12 cellular contexts compared by ENCODE assay signal in genomic region chr2:54084600-54084999, GRCh38. TPM values are rescaled to one million over a fixed set of nuclear protein-coding genes. Genes with fewer than 3 reads are reported as not detected.
DNase-seq lines count a peak whose midpoint lies in the region; ATAC-seq, FAIRE-seq and TF ChIP-seq lines count a peak whose summit lies in the region.
"Had no signal": no experiment of that assay in that cellular context is flagged by ENCODE, and none has a peak within 500 bp of the region (broad histone marks: within the 10 kb centered on the region; RNA-seq: fewer than 3 reads in every experiment).

No MANE protein-coding gene starts in this region.

- H3K9ac ChIP-seq in colonic mucosa (ENCODE audit: low read depth in 2 of 2, low read length in 2 of 2) = no peak overlapping the region

- no peak overlapping the region for H3K27ac Mint-ChIP-seq in endothelial cell (ENCODE audit: unreplicated experiment)

- no peaks in the 10 kb centered on the region for H3K9me3 Mint-ChIP-seq in endothelial cell (ENCODE audit: unreplicated experiment)

- no peak overlapping the region for H3K4me3 ChIP-seq in colonic mucosa
- H3K4me3 ChIP-seq: tibial nerve had no signal

- H3K9me3 ChIP-seq in colonic mucosa = no peaks in the 10 kb centered on the region
- H3K9me3 ChIP-seq: tibial nerve had no signal

- peak; percentile 21 for TF ChIP-seq CTCF in D721Med (IDR thresholded peaks at IDR 0.05; ENCODE audit: insufficient read depth, missing control alignments)
- TF ChIP-seq CTCF in endothelial cell (IDR thresholded peaks at IDR 0.05; ENCODE audit: unreplicated experiment) = no peak
- no peak for TF ChIP-seq CTCF in colonic mucosa (IDR thresholded peaks at IDR 0.05)

- no peaks in the 10 kb centered on the region for H3K36me3 ChIP-seq in colonic mucosa

- no peaks in the 10 kb centered on the region for H3K4me1 ChIP-seq in colonic mucosa
- H3K4me1 ChIP-seq: tibial nerve had no signal

- no peaks in the 10 kb centered on the region for H3K27me3 ChIP-seq in colonic mucosa
- H3K27me3 ChIP-seq: tibial nerve had no signal

- no peak overlapping the region for H3K27ac ChIP-seq in colonic mucosa
- H3K27ac ChIP-seq: tibial nerve had no signal

- H3K4me3 Mint-ChIP-seq in endothelial cell (ENCODE audit: unreplicated experiment) = no peak overlapping the region

- no peaks in the 10 kb centered on the region for H3K36me3 Mint-ChIP-seq in endothelial cell (ENCODE audit: low read depth, unreplicated experiment)

- no peak for FAIRE-seq in D721Med (lab: Jason Lieb, UNC)

- DNase-seq in D721Med (ENCODE audit: insufficient read length, low spot score) = no peak
- peak; percentile 14 for DNase-seq in NCI-H69 (lab: John Stamatoyannopoulos, UW)
- peak; percentile 18 for DNase-seq in endothelial cell (ENCODE audit: low spot score)
- DNase-seq in medulla oblongata (ENCODE audit: extremely low spot score) = peak; percentile 67
- DNase-seq in colonic mucosa = no peak
- no peak for DNase-seq in central memory CD4-positive, alpha-beta T cell
- DNase-seq in activated CD8-positive, alpha-beta memory T cell treated with anti-CD3 and anti-CD28 coated beads for 24 hours = no peak
- DNase-seq: activated CD4-positive, alpha-beta T cell treated with anti-CD3 and anti-CD28 coated beads, Interleukin-2, amount 50 U/mL, for 4 hours; GDM1; mesenchymal stem cell had no signal

- intact Hi-C loops in colonic mucosa (cut with DNase I) = no loop called here

- peaks cover 2% of the 10 kb centered on the region for H3K4me1 Mint-ChIP-seq in endothelial cell (ENCODE audit: unreplicated experiment)

- ATAC-seq in HG03457 (IDR thresholded peaks at IDR 0.05; ENCODE audit: unreplicated experiment) = no peak

- H3K27me3 Mint-ChIP-seq in endothelial cell (ENCODE audit: unreplicated experiment) = no peaks in the 10 kb centered on the region

RNA-seq across cellular contexts. Expression of gene ACYP2, which starts 30.8 kb away (rescaled TPM):
- 7.0 TPM for total RNA-seq in endothelial cell (ENCODE audit: unreplicated experiment)
- total RNA-seq in colonic mucosa = 10 to 100 TPM; 13.6 to 14.1 TPM

Comparison
In these comparisons a context has a peak if more than half of its experiments do, and no peak if none do; other contexts are left out.
1. DNase-seq: peak in NCI-H69 (single experiment), endothelial cell (single experiment) and medulla oblongata (single experiment); none in D721Med (single experiment), colonic mucosa (single experiment), central memory CD4-positive, alpha-beta T cell (single experiment) and activated CD8-positive, alpha-beta memory T cell treated with anti-CD3 and anti-CD28 coated beads for 24 hours (single experiment).